10 cellular contexts compared by ENCODE assay signal in genomic region chr9:127554966-127555829, GRCh38. TPM values are rescaled to one million over a fixed set of nuclear protein-coding genes. Genes with fewer than 3 reads are reported as not detected.
DNase-seq lines count a peak whose midpoint lies in the region; ATAC-seq, FAIRE-seq and TF ChIP-seq lines count a peak whose summit lies in the region.
"Had no signal": no experiment of that assay in that cellular context is flagged by ENCODE, and none has a peak within 500 bp of the region (broad histone marks: within the 10 kb centered on the region; RNA-seq: fewer than 3 reads in every experiment).

No MANE protein-coding gene starts in this region.

- no peaks in the 10 kb centered on the region for H3K27me3 Mint-ChIP-seq in activated T-helper 17 cell treated with anti-CD3 and anti-CD28 coated beads, Interleukin-2, amount 50 U/mL, for 72 hours
- H3K27me3 Mint-ChIP-seq in stimulated activated naive CD8-positive, alpha-beta T cell treated with anti-CD3 and anti-CD28 coated beads, Interleukin-15, amount 100 ng/mL, for 72 hours: no peaks in the 10 kb centered on the region

- peak overlapping the region; percentile 65 to 94 for H3K27ac ChIP-seq in SK-N-SH (ENCODE audit: low read depth in 2 of 2, low read length in 1 of 2)

- peak overlapping the region; percentile 69 for H3K4me3 Mint-ChIP-seq in activated T-helper 17 cell treated with anti-CD3 and anti-CD28 coated beads, Interleukin-2, amount 50 U/mL, for 72 hours
- peak overlapping the region; percentile 40 to 78 for H3K4me3 Mint-ChIP-seq in stimulated activated naive CD8-positive, alpha-beta T cell treated with anti-CD3 and anti-CD28 coated beads, Interleukin-15, amount 100 ng/mL, for 72 hours

- peaks cover 100% of the 10 kb centered on the region for H3K79me2 ChIP-seq in SK-N-SH (ENCODE audit: insufficient read depth)

- TF ChIP-seq RAD21 in SK-N-SH (IDR thresholded peaks at IDR 0.05; ENCODE audit: low read length): no peak

- CTCF ChIA-PET in SK-N-SH (lab: Yijun Ruan, JAX): interaction anchor here (1.2 to 1.8 kb wide), 3 partner anchors 13 to 179 kb away, joined by 3 to 4 read pairs (median 4); no protein-coding TSS in a partner anchor

- H3K9me3 Mint-ChIP-seq in activated T-helper 17 cell treated with anti-CD3 and anti-CD28 coated beads, Interleukin-2, amount 50 U/mL, for 72 hours: no peaks in the 10 kb centered on the region
- no peaks in the 10 kb centered on the region for H3K9me3 Mint-ChIP-seq in stimulated activated naive CD8-positive, alpha-beta T cell treated with anti-CD3 and anti-CD28 coated beads, Interleukin-15, amount 100 ng/mL, for 72 hours

- H3K9me3 ChIP-seq in SK-N-SH: no peaks in the 10 kb centered on the region

- DNase-seq in SK-N-SH: no peak
- peak; percentile 61 for DNase-seq in glomerular visceral epithelial cell (ENCODE audit: extremely low spot score)
- no peak for DNase-seq in stimulated activated naive CD8-positive, alpha-beta T cell treated with anti-CD3 and anti-CD28 coated beads, Interleukin-15, amount 100 ng/mL, for 72 hours
- DNase-seq in GM12891 (ENCODE audit: insufficient read length, low spot score): no peak
- DNase-seq: NCI-H187 had no signal

- H3K27ac Mint-ChIP-seq in activated T-helper 17 cell treated with anti-CD3 and anti-CD28 coated beads, Interleukin-2, amount 50 U/mL, for 72 hours: peak overlapping the region; percentile 92
- H3K27ac Mint-ChIP-seq in stimulated activated naive CD8-positive, alpha-beta T cell treated with anti-CD3 and anti-CD28 coated beads, Interleukin-15, amount 100 ng/mL, for 72 hours: peak overlapping the region; percentile 85 to 86

- peaks cover 6% of the 10 kb centered on the region for H3K36me3 Mint-ChIP-seq in activated T-helper 17 cell treated with anti-CD3 and anti-CD28 coated beads, Interleukin-2, amount 50 U/mL, for 72 hours (ENCODE audit: low read depth)

- ATAC-seq in SK-N-SH treated with all-trans-retinoic acid at 6 μM for 48 hours: no peak
- ATAC-seq in activated T-helper 17 cell treated with anti-CD3 and anti-CD28 coated beads, Interleukin-2, amount 50 U/mL, for 72 hours (replicated peaks): no peak
- ATAC-seq in stimulated activated naive CD8-positive, alpha-beta T cell treated with anti-CD3 and anti-CD28 coated beads, Interleukin-15, amount 100 ng/mL, for 72 hours: no peak
- no peak for ATAC-seq in HG03159 (IDR thresholded peaks at IDR 0.05; ENCODE audit: unreplicated experiment)
- no peak for ATAC-seq in HG02763 (IDR thresholded peaks at IDR 0.05; ENCODE audit: unreplicated experiment)

- H3K4me1 Mint-ChIP-seq in activated T-helper 17 cell treated with anti-CD3 and anti-CD28 coated beads, Interleukin-2, amount 50 U/mL, for 72 hours: peaks cover 32% of the 10 kb centered on the region
- peaks cover 51% of the 10 kb centered on the region for H3K4me1 Mint-ChIP-seq in stimulated activated naive CD8-positive, alpha-beta T cell treated with anti-CD3 and anti-CD28 coated beads, Interleukin-15, amount 100 ng/mL, for 72 hours

- POLR2A ChIA-PET in SK-N-SH (lab: Yijun Ruan, JAX): interaction anchor here (1.6 kb wide), 1 partner anchor 35 kb away, joined by 3 read pairs; no protein-coding TSS in a partner anchor

- H3K4me1 ChIP-seq in SK-N-SH (ENCODE audit: control insufficient read depth in 1 of 2, insufficient read depth in 2 of 2, low read depth in 1 of 2, low read length in 1 of 2): peaks cover 33 to 59% of the 10 kb centered on the region in 2 experiments; a peak in 3 of 4 replicates

- 83% methylated on average over 13 of the region's 15 CpGs for WGBS in SK-N-SH (ENCODE audit: low lambda C conversion rate)

- H2AFZ ChIP-seq in SK-N-SH (ENCODE audit: low read depth): no peak overlapping the region

- peaks cover 58% of the 10 kb centered on the region for H4K20me1 ChIP-seq in SK-N-SH (ENCODE audit: insufficient read depth)

- peaks cover 8 to 38% of the 10 kb centered on the region in 2 experiments for H3K36me3 ChIP-seq in SK-N-SH (replicated peaks in 1 of 2; ENCODE audit: control insufficient read depth in 1 of 2, insufficient read depth in 2 of 2, low read length in 1 of 2)

- no peak for TF ChIP-seq POLR2A in GM12891 (IDR thresholded peaks at IDR 0.05; ENCODE audit: low read depth, low read length)

- peaks cover 38% of the 10 kb centered on the region for H3F3A ChIP-seq in SK-N-SH (replicated peaks; ENCODE audit: insufficient read depth)

- peak overlapping the region; percentile 80 for H3K4me2 ChIP-seq in SK-N-SH

- H3K9me2 ChIP-seq in SK-N-SH: no peaks in the 10 kb centered on the region

- no peak for TF ChIP-seq CTCF in SK-N-SH (IDR thresholded peaks at IDR 0.05)

- H3K4me3 ChIP-seq in SK-N-SH (ENCODE audit: low read depth in 2 of 2, low read length in 1 of 2): peak overlapping the region in 1 of 2 experiments; percentile 50; a peak in 2 of 4 replicates

- H3K9ac ChIP-seq in SK-N-SH: peak overlapping the region; percentile 70

- no peak for FAIRE-seq in GM12891 (lab: Jason Lieb, UNC)
- FAIRE-seq: TTC549 had no signal

- H3K27me3 ChIP-seq in SK-N-SH (ENCODE audit: insufficient read depth): no peaks in the 10 kb centered on the region

- TF ChIP-seq EP300 in SK-N-SH (IDR thresholded peaks at IDR 0.05; ENCODE audit: borderline replicate concordance in 1 of 2, low read depth in 1 of 2, low read length in 1 of 2): no peak

TF ChIP-seq in SK-N-SH, 30 proteins besides CTCF, POLR2A, EP300 and RAD21 (continues in another document):
- TF ChIP-seq ELF1 (IDR thresholded peaks at IDR 0.05): no peak
- TF ChIP-seq RFX5 (IDR thresholded peaks at IDR 0.05; ENCODE audit: low read length): no peak
- TF ChIP-seq TAF1 (IDR thresholded peaks at IDR 0.05; ENCODE audit: borderline replicate concordance, low read depth, low read length): no peak

TF ChIP-seq in SK-N-SH treated with all-trans-retinoic acid at 6 μM for 48 hours, 23 proteins besides CTCF, POLR2A, EP300 and RAD21:
- TF ChIP-seq BACH2 (CRISPR knock-in tag; IDR thresholded peaks at IDR 0.05; ENCODE audit: borderline replicate concordance) (no peak), RARB (CRISPR knock-in tag; IDR thresholded peaks at IDR 0.05) (no peak)

TF ChIP-seq in GM12891, 5 proteins besides CTCF, POLR2A, EP300 and RAD21:
- TF ChIP-seq POLR2AphosphoS5 (IDR thresholded peaks at IDR 0.05; ENCODE audit: low read depth, low read length) (no peak), TAF1 (IDR thresholded peaks at IDR 0.05; ENCODE audit: low read depth, low read length) (no peak), SPI1 (IDR thresholded peaks at IDR 0.05; ENCODE audit: low read depth, low read length) (no peak), PAX5 (IDR thresholded peaks at IDR 0.05; ENCODE audit: insufficient read depth, low read length, severe bottlenecking) (no peak), POU2F2 (IDR thresholded peaks at IDR 0.05; ENCODE audit: low read depth, low read length) (no peak)

RNA-seq across cellular contexts. Expression of gene STXBP1, which starts 56.9 kb away (rescaled TPM):
- 33.0 and 44.3 TPM in 2 replicates for polyA plus RNA-seq in SK-N-SH (2012; rRNA removed)
- polyA plus RNA-seq in SK-N-SH (2012; cell fraction: cytosol; rRNA removed): 39.2 and 49.4 TPM in 2 replicates
- 61.1 and 68.8 TPM in 2 replicates for polyA plus RNA-seq in SK-N-SH (2012; cell fraction: nucleus; rRNA removed)
- total RNA-seq in activated T-helper 17 cell treated with anti-CD3 and anti-CD28 coated beads, Interleukin-2, amount 50 U/mL, for 72 hours: 10 to 100 TPM; 14.7 to 17.1 TPM
- 0.59 TPM for polyA plus RNA-seq in GM12891 (2012; ENCODE audit: low read depth, missing spikeins)
